ENCODE assay signal across 11 cellular contexts in the genomic region with DNA sequence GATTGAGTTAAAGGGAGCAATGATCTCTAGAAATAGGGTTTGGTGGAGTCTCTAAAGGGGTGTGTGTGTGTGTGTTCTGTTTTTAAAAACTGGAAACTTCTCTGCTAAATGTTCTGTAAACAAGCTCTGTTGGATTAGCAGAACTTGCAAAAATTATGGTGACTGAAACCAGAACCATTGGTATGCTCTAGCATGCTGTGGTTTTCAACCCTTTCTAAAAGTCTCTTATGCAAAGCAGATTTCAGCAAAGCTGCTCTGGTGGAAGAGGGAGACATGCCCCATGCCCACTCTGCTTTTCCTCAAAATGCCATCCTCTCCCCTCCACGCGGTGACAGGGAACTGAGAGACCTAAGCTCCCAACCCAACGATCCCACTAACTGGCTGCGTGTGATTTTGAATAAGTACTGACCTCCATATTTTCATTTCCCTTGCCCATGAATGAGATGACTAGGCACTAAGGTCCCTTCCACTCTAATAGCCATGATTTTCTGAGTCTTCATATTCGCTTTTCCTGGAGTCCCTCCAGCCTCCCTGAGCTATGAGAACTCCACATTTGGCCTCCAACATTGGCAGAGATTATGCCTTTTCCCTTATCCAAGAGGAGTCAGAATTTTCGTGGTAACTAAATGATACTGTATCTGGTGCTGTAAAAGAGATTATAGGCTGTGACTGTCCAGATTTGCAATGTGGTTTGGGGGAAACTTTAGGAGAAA.
DNase-seq lines count a peak whose midpoint lies in the region; ATAC-seq and TF ChIP-seq lines count a peak whose summit lies in the region.
"Had no signal": no experiment of that assay in that cellular context is flagged by ENCODE, and none has a peak within 500 bp of the region (broad histone marks: within the 10 kb centered on the region; RNA-seq: fewer than 3 reads in every experiment).

No MANE protein-coding gene starts in this region.

- in situ Hi-C loops in gastrocnemius medialis (cut with MboI; ENCODE audit: low sequenced_read_pairs in 4 of 4): no loop called here

- no peak overlapping the region for H3K4me3 ChIP-seq in gastrocnemius medialis
- H3K4me3 ChIP-seq in stomach: no peak overlapping the region

- ATAC-seq in GM19043 (IDR thresholded peaks at IDR 0.05; ENCODE audit: low read depth, unreplicated experiment) (peak; percentile 85), HG02571 (IDR thresholded peaks at IDR 0.05; ENCODE audit: unreplicated experiment) (peak; percentile 80), HG03442 (IDR thresholded peaks at IDR 0.05; ENCODE audit: unreplicated experiment) (peak; percentile 74), gastrocnemius medialis (peak; percentile 33 to 37), foreskin keratinocyte (no peak)
- ATAC-seq: left ventricle myocardium superior had no signal

- H3K4me1 ChIP-seq in gastrocnemius medialis (peaks cover 22 to 24% of the 10 kb centered on the region in 2 donors), foreskin keratinocyte (no peaks in the 10 kb centered on the region), stomach (peaks cover 0 to 19% (median 6%) of the 10 kb centered on the region in 4 donors)

- 59 to 76% (median 68%) methylated on average over 6 of the region's 6 CpGs for WGBS in stomach, 5 donors

- H3K27me3 ChIP-seq in gastrocnemius medialis: no peaks in the 10 kb centered on the region
- peaks cover 10% of the 10 kb centered on the region for H3K27me3 ChIP-seq in foreskin keratinocyte
- H3K27me3 ChIP-seq in stomach: no peaks in the 10 kb centered on the region

- TF ChIP-seq CTCF in gastrocnemius medialis (IDR thresholded peaks at IDR 0.05 in 4 of 5, conservative IDR thresholded peaks at IDR 0.05 in 1 of 5) (no peak), foreskin keratinocyte (conservative IDR thresholded peaks at IDR 0.05) (no peak), stomach (IDR thresholded peaks at IDR 0.05) (no peak)

- no peak for DNase-seq in gastrocnemius medialis
- DNase-seq in foreskin keratinocyte: no peak
- no peak for DNase-seq in stomach
- DNase-seq in cerebellar nuclear complex (lab: John Stamatoyannopoulos, UW): no peak
- DNase-seq: HFFc6, left ventricle myocardium superior, NCI-H146 had no signal

- no peak for TF ChIP-seq EP300 in stomach (IDR thresholded peaks at IDR 0.05)

- no peaks in the 10 kb centered on the region for H3K9me3 ChIP-seq in gastrocnemius medialis
- no peaks in the 10 kb centered on the region for H3K9me3 ChIP-seq in stomach

- TF ChIP-seq POLR2A in gastrocnemius medialis (IDR thresholded peaks at IDR 0.05): no peak
- TF ChIP-seq POLR2A in stomach (IDR thresholded peaks at IDR 0.05): no peak

- H3K27ac ChIP-seq in gastrocnemius medialis (peak overlapping the region in 3 of 4 donors; percentile 60 to 77 (median 71)), foreskin keratinocyte (no peak overlapping the region), stomach (no peak overlapping the region)
- H3K27ac ChIP-seq: RWPE1 had no signal

- no peaks in the 10 kb centered on the region for H3K36me3 ChIP-seq in gastrocnemius medialis
- no peaks in the 10 kb centered on the region for H3K36me3 ChIP-seq in stomach

- intact Hi-C loops in gastrocnemius medialis (cut with DNase I; ENCODE audit: low total_unique reads) (loop anchor here (2.0 kb wide), 1 partner anchor 21 kb away; no protein-coding TSS in a partner anchor), stomach (cut with DNase I; ENCODE audit: low total_unique reads) (no loop called here)

Comparison
In these comparisons a context has a peak if more than half of its experiments do, and no peak if none do; other contexts are left out.
1. H3K27ac ChIP-seq: peak in gastrocnemius medialis (3 of 4); none in foreskin keratinocyte (single experiment) and stomach (0 of 5).